ENCODE assay signal across 31 cellular contexts in genomic region chr16:57845115-57845514, GRCh38. TPM values are rescaled to one million over a fixed set of nuclear protein-coding genes. Genes with fewer than 3 reads are reported as not detected.
"Had no signal": no experiment of that assay in that cellular context is flagged by ENCODE, and none has a peak within 500 bp of the region (broad histone marks: within the 10 kb centered on the region; RNA-seq: fewer than 3 reads in every experiment).

No MANE protein-coding gene starts in this region.

- H3K27me3 Mint-ChIP-seq: activated naive CD8-positive, alpha-beta T cell treated with anti-CD3 and anti-CD28 coated beads for 36 hours had no signal

- H3K9ac ChIP-seq: parathyroid adenoma had no signal

- H2AFZ ChIP-seq: parathyroid adenoma had no signal

- H3K79me2 ChIP-seq: parathyroid adenoma had no signal

- FAIRE-seq: endothelial cell of umbilical vein had no signal

- H3K4me3 Mint-ChIP-seq: activated naive CD8-positive, alpha-beta T cell treated with anti-CD3 and anti-CD28 coated beads for 36 hours; effector memory CD8-positive, alpha-beta T cell; immature natural killer cell; mesothelial cell of epicardium; naive B cell; nephron progenitor cell; T-cell had no signal

- H3K4me1 ChIP-seq: adrenal gland, left lung, parathyroid adenoma, right atrium auricular region had no signal

- H3K9me3 ChIP-seq: adrenal gland, left lung, right atrium auricular region, tibial nerve had no signal

- H3K27ac Mint-ChIP-seq: activated naive CD8-positive, alpha-beta T cell treated with anti-CD3 and anti-CD28 coated beads for 36 hours; effector memory CD8-positive, alpha-beta T cell; mesothelial cell of epicardium; naive B cell; nephron progenitor cell; T-cell had no signal

- H3K27ac ChIP-seq: adrenal gland, cardiac muscle cell, coronary artery, dorsolateral prefrontal cortex, left lung, parathyroid adenoma, right atrium auricular region, tibial nerve had no signal

- H3K9me3 Mint-ChIP-seq: activated naive CD8-positive, alpha-beta T cell treated with anti-CD3 and anti-CD28 coated beads for 36 hours; brain; effector memory CD8-positive, alpha-beta T cell; mesothelial cell of epicardium; nephron progenitor cell; T-cell had no signal

- ATAC-seq: activated CD4-positive, CD25-positive, alpha-beta regulatory T cell treated with anti-CD3 and anti-CD28 coated beads, Interleukin-2, amount 50 U/mL, for 24 hours; effector memory CD8-positive, alpha-beta T cell; left lung; T-cell had no signal

- H3K36me3 Mint-ChIP-seq: activated naive CD8-positive, alpha-beta T cell treated with anti-CD3 and anti-CD28 coated beads for 36 hours; brain; immature natural killer cell; mesothelial cell of epicardium; naive B cell; T-cell had no signal

- H3K27me3 ChIP-seq: adrenal gland, cardiac muscle cell, dorsolateral prefrontal cortex, left lung, right atrium auricular region, tibial nerve had no signal

- H3K36me3 ChIP-seq: adrenal gland, cardiac muscle cell, left lung, right atrium auricular region, tibial nerve had no signal

- H3K4me3 ChIP-seq: adrenal gland, cardiac muscle cell, coronary artery, dorsolateral prefrontal cortex, left lung, lung, right atrium auricular region, tibial nerve had no signal

- DNase-seq: activated CD4-positive, alpha-beta T cell treated with anti-CD3 and anti-CD28 coated beads for 48 hours; activated CD4-positive, alpha-beta T cell treated with anti-CD3 and anti-CD28 coated beads, Interleukin-2, amount 50 U/mL, for 48 hours; activated CD8-positive, alpha-beta memory T cell treated with anti-CD3 and anti-CD28 coated beads for 24 hours; activated effector memory CD4-positive, alpha-beta T cell treated with Interleukin-2 at 50 U/mL for 16 hours; activated naive CD4-positive, alpha-beta T cell treated with Interleukin-2 at 50 U/mL for 16 hours; activated naive CD8-positive, alpha-beta T cell treated with anti-CD3 and anti-CD28 coated beads for 36 hours; adrenal gland; aorta; effector memory CD8-positive, alpha-beta T cell; head of caudate nucleus; hippocampal formation; immature natural killer cell; kidney glomerular epithelial cell; left lung; naive B cell; nephron progenitor cell; stimulated activated CD4-positive, alpha-beta T cell treated with anti-CD3 and anti-CD28 coated beads, Interleukin-2, amount 100 ng/mL, for 48 hours; stimulated activated naive CD4-positive, alpha-beta T cell treated with Interleukin-2 at 50 U/mL for 16 hours; T-cell had no signal

RNA-seq across cellular contexts. Expression of gene KIFC3, which starts 42.8 kb away (rescaled TPM):
- total RNA-seq: T-helper 2 cell treated with Interferon-gamma antibody and Interleukin-4, amounts not matched to agents 100 ng/mL and 5 ng/mL, for 36 hours had no signal
